Comparison of ENCODE assay signal across 22 cellular contexts in the genomic region with DNA sequence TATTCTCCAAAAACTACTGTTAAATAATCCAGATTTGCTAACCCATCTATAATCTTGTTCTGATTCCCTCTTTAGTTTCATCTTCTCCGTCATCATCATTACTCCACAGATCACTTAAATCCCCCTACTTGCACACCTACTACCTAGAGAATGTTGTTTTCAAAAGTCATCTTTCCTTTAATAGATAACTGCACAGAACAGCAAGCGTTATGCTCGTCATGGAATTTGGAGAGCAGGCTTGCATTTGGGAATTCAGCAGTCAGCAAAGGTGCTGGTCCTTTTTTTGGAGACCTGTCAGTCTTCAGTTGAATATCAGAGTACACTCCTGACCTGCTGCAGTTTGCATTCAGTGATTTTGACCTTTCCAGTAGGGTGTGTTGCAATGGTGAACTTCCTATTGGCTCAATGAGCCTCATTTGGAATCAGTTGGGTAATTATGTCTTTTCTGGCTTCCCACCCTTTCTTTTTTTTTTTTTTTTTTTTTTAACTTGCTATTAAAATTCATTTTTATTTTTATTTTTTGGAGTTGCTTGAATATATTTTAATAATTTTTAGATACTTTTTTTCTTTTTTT.
"Had no signal": no experiment of that assay in that cellular context is flagged by ENCODE, and none has a peak within 500 bp of the region (broad histone marks: within the 10 kb centered on the region; RNA-seq: fewer than 3 reads in every experiment).

No MANE protein-coding gene starts in this region.

- H3K27ac ChIP-seq: esophagus squamous epithelium, left ventricle myocardium inferior, neural progenitor cell, ovary, skin epidermis, thoracic aorta, transverse colon had no signal

- FAIRE-seq: colon, keratinocyte had no signal

- DNase-seq: esophagus squamous epithelium; foreskin fibroblast; immature natural killer cell; left ventricle myocardium inferior; mesenchymal stem cell; midbrain; ovary; retina; stimulated activated CD4-positive, alpha-beta T cell treated with anti-CD3 and anti-CD28 coated beads, Interleukin-2, amount 100 ng/mL, for 24 hours; stimulated activated CD4-positive, alpha-beta T cell treated with anti-CD3 and anti-CD28 coated beads, Interleukin-4, amount 100 ng/mL, for 4 hours; stimulated activated naive B cell treated with anti-CD40 and anti-IgM and Interleukin-4, amounts not matched to agents 10 μg/mL and 1 μg/mL and 100 μg/mL, for 72 hours; stimulated activated naive CD8-positive, alpha-beta T cell treated with anti-CD3 and anti-CD28 coated beads, Interleukin-15, amount 100 ng/mL, for 72 hours; substantia nigra; transverse colon had no signal

- H3K27me3 ChIP-seq: esophagus squamous epithelium, neural progenitor cell, ovary, transverse colon had no signal

- H3K36me3 ChIP-seq: esophagus squamous epithelium, left ventricle myocardium inferior, neural progenitor cell, ovary, thoracic aorta, transverse colon had no signal

- H2AFZ ChIP-seq: neural progenitor cell had no signal

- ATAC-seq: natural killer cell treated with Interleukin-12 subunit alpha and Interleukin-12 subunit beta and Interleukin-15 and Interleukin-18, amount 100 ng/mL, for 72 hours; sciatic nerve; stimulated activated naive B cell treated with anti-CD40 and anti-IgM and Interleukin-4, amounts not matched to agents 10 μg/mL and 1 μg/mL and 100 μg/mL, for 72 hours; stimulated activated naive CD8-positive, alpha-beta T cell treated with anti-CD3 and anti-CD28 coated beads, Interleukin-15, amount 100 ng/mL, for 72 hours had no signal

- H3K4me3 ChIP-seq: esophagus squamous epithelium, left ventricle myocardium inferior, lung, neural progenitor cell, ovary, skin epidermis, thoracic aorta, transverse colon had no signal

- H3K9me3 ChIP-seq: esophagus squamous epithelium, left ventricle myocardium inferior, ovary, thoracic aorta, transverse colon had no signal

- H3K4me1 ChIP-seq: neural progenitor cell had no signal

- H3K4me2 ChIP-seq: neural progenitor cell had no signal

- H3K9ac ChIP-seq: neural progenitor cell had no signal
